13 cellular contexts compared by ENCODE assay signal in genomic region chr11:65293909-65294381, GRCh38. TPM values are rescaled to one million over a fixed set of nuclear protein-coding genes. Genes with fewer than 3 reads are reported as not detected.
DNase-seq lines count a peak whose midpoint lies in the region; ATAC-seq and TF ChIP-seq lines count a peak whose summit lies in the region.
"Had no signal": no experiment of that assay in that cellular context is flagged by ENCODE, and none has a peak within 500 bp of the region (broad histone marks: within the 10 kb centered on the region; RNA-seq: fewer than 3 reads in every experiment).

No MANE protein-coding gene starts in this region.

- no peak for TF ChIP-seq POLR2A in ovary (IDR thresholded peaks at IDR 0.05)
- TF ChIP-seq POLR2A in uterus (IDR thresholded peaks at IDR 0.05) = no peak

- no peaks in the 10 kb centered on the region for H3K27me3 ChIP-seq in ovary
- H3K27me3 ChIP-seq in uterus = no peaks in the 10 kb centered on the region

- intact Hi-C loops in left cardiac atrium (cut with DNase I) (no loop called here), ovary (cut with DNase I) (loop anchor here in 1 of 4 donors (2.0 kb wide), 1 partner anchor 21 kb away; the partner anchor contains the start of gene CDC42EP2), uterus (cut with DNase I; ENCODE audit: low total_unique reads) (no loop called here)

- DNase-seq in DMS 273 (lab: John Stamatoyannopoulos, UW; ENCODE audit: unreplicated experiment) (peak; percentile 31), DMS 273 treated with DMSO at 0.1 percent for 48 hours (lab: John Stamatoyannopoulos, UW) (no peak), left cardiac atrium (peak; percentile 63), ovary (peak in 4 of 5 donors; percentile 64 to 76 (median 75)), uterus (peak; percentile 62 to 73), NCI-H748 treated with DMSO at 0.1 percent for 48 hours (lab: John Stamatoyannopoulos, UW) (no peak)
- DNase-seq: dermis blood vessel endothelial cell, NCI-H2029, SK-N-SH had no signal

- H3K9me3 ChIP-seq in ovary (no peaks in the 10 kb centered on the region), uterus (no peaks in the 10 kb centered on the region)
- H3K9me3 ChIP-seq: SK-N-SH had no signal

- no peak overlapping the region for H3K4me3 ChIP-seq in ovary
- H3K4me3 ChIP-seq in uterus = no peak overlapping the region

- ATAC-seq in left cardiac atrium (peak in 1 of 2 donors; percentile 3), HG03442 (IDR thresholded peaks at IDR 0.05; ENCODE audit: unreplicated experiment) (no peak), HG02840 (IDR thresholded peaks at IDR 0.05; ENCODE audit: low FRiP score, unreplicated experiment) (no peak)
- ATAC-seq: WTC11 had no signal

- 16 to 27% (median 24%) methylated on average over 10 of the region's 10 CpGs for WGBS in ovary, 3 donors

- peaks cover 51% of the 10 kb centered on the region for H3K4me1 ChIP-seq in ovary (ENCODE audit: insufficient read depth)
- peaks cover 29 to 50% of the 10 kb centered on the region in 2 donors for H3K4me1 ChIP-seq in uterus

- TF ChIP-seq EP300 in ovary (IDR thresholded peaks at IDR 0.05) = no peak

- H3K27ac ChIP-seq in ovary = peak overlapping the region; percentile 7 to 94
- H3K27ac ChIP-seq in uterus = peak overlapping the region; percentile 91 to 95
- H3K27ac ChIP-seq: 22Rv1 had no signal

- H3K36me3 ChIP-seq in ovary (no peaks in the 10 kb centered on the region), uterus (no peaks in the 10 kb centered on the region)

- TF ChIP-seq CTCF in ovary (IDR thresholded peaks at IDR 0.05) (no peak), uterus (IDR thresholded peaks at IDR 0.05) (no peak)

RNA-seq across cellular contexts. Expression of gene CDC42EP2, which starts 20.7 kb away (rescaled TPM):
- total RNA-seq in left cardiac atrium = 10 to 100 TPM; 21.7 to 28.9 TPM
- total RNA-seq in ovary = 10 to 100 TPM; 13.7 to 46.9 (median 20.1) TPM
- 1 to 10 TPM in 1 of 2 donors, under 1 TPM in 1; 0.48 to 8.0 TPM for polyA plus RNA-seq in ovary
- 10 to 100 TPM in 3 of 4 donors, 1 to 10 TPM in 1; 9.7 to 65.3 (median 33.2) TPM for total RNA-seq in uterus

RNA-seq across cellular contexts. Expression of gene POLA2, which starts 32.2 kb away (rescaled TPM):
- 1 to 10 TPM; 5.3 to 7.3 TPM for total RNA-seq in left cardiac atrium
- total RNA-seq in ovary = 10 to 100 TPM in 3 of 7 donors, 1 to 10 TPM in 4; 4.5 to 10.4 (median 8.6) TPM
- polyA plus RNA-seq in ovary = 10 to 100 TPM in 1 of 2 donors, 1 to 10 TPM in 1; 8.6 to 13.3 TPM
- total RNA-seq in uterus = 10 to 100 TPM in 2 of 4 donors, 1 to 10 TPM in 2; 3.3 to 13.5 (median 7.6) TPM

RNA-seq across cellular contexts. Expression of gene DPF2, which starts 39.7 kb away (rescaled TPM):
- total RNA-seq in left cardiac atrium (10 to 100 TPM; 46.7 to 47.7 TPM), ovary (10 to 100 TPM; 49.7 to 99.1 (median 85.4) TPM), uterus (100 to 1,000 TPM in 1 of 4 donors, 10 to 100 TPM in 3; 16.1 to 108 (median 56.8) TPM)
- polyA plus RNA-seq in ovary = 10 to 100 TPM; 52.0 to 78.4 TPM

Comparison
In these comparisons a context has a peak if more than half of its experiments do, and no peak if none do; other contexts are left out.
1. DNase-seq: peak in DMS 273 (single experiment), left cardiac atrium (single experiment), ovary (4 of 5) and uterus (2 of 2); none in DMS 273 treated with DMSO at 0.1 percent for 48 hours (single experiment) and NCI-H748 treated with DMSO at 0.1 percent for 48 hours (single experiment).